ENCODE assay signal across 27 cellular contexts in the genomic region with DNA sequence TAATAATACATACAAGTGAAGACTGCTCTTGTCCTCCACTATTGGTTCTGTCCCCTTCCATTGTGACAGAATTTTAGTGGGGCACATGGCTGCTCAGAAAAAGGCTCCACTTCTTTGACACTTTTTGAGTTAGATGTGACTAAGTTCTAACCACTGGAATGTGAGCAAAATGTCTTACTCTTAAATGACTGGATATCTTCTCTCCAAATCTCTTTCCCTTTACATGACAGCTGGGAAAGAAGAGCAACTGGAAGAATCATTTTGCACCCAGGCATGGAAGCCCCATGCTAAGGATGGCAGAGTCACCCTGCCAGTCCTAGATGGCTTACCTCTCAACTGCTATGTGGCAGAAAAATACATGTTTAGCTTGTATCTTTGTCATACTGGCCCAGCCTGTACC.
"Had no signal": no experiment of that assay in that cellular context is flagged by ENCODE, and none has a peak within 500 bp of the region (broad histone marks: within the 10 kb centered on the region; RNA-seq: fewer than 3 reads in every experiment).

No MANE protein-coding gene starts in this region.

- H3K9me3 ChIP-seq: adrenal gland, body of pancreas, Peyer's patch, SJCRH30, SK-N-SH had no signal

- H3K36me3 Mint-ChIP-seq: activated naive CD8-positive, alpha-beta T cell treated with anti-CD3 and anti-CD28 coated beads, Interleukin-2, amount 10 ng/mL, durations not matched to agents 7 days and 5 days had no signal

- H3K4me3 ChIP-seq: adrenal gland, body of pancreas, Peyer's patch, SJCRH30 had no signal

- H3K27me3 Mint-ChIP-seq: activated naive CD8-positive, alpha-beta T cell treated with anti-CD3 and anti-CD28 coated beads, Interleukin-2, amount 10 ng/mL, durations not matched to agents 7 days and 5 days had no signal

- H3K27ac ChIP-seq: adrenal gland, body of pancreas, Peyer's patch, RWPE1, SJCRH30 had no signal

- ATAC-seq: activated CD8-positive, alpha-beta T cell treated with anti-CD3 and anti-CD28 coated beads, Interleukin-2, amount 10 ng/mL, durations not matched to agents 7 days and 5 days; body of pancreas had no signal

- H3K27me3 ChIP-seq: adrenal gland, body of pancreas, Peyer's patch, SJCRH30 had no signal

- DNase-seq: activated CD4-positive, alpha-beta T cell treated with anti-CD3 and anti-CD28 coated beads for 48 hours; activated CD4-positive, alpha-beta T cell treated with anti-CD3 and anti-CD28 coated beads, Interleukin-2, amount 50 U/mL, for 4 hours; activated CD4-positive, CD25-positive, alpha-beta regulatory T cell treated with anti-CD3 and anti-CD28 coated beads, Interleukin-2, amount 50 U/mL, for 72 hours; activated CD8-positive, alpha-beta memory T cell treated with anti-CD3 and anti-CD28 coated beads, Interleukin-2, amount 50 U/mL, for 48 hours; activated CD8-positive, alpha-beta T cell treated with anti-CD3 and anti-CD28 coated beads, Interleukin-2, amount 10 ng/mL, durations not matched to agents 7 days and 5 days; activated naive CD4-positive, alpha-beta T cell treated with anti-CD3 and anti-CD28 coated beads, Interleukin-2, amount 50 U/mL, for 16 hours; activated naive CD8-positive, alpha-beta T cell treated with anti-CD3 and anti-CD28 coated beads, Interleukin-2, amount 10 ng/mL, durations not matched to agents 7 days and 5 days; activated T-cell treated with anti-CD3 and anti-CD28 coated beads, Interleukin-2, amount 50 U/mL, for 1 hour; adrenal gland; anterior cingulate cortex; body of pancreas; central memory CD4-positive, alpha-beta T cell; Karpas-422; NCI-H1092; NCI-H1417; NCI-H2029; NCI-H2107; NCI-H2171 treated with DMSO at 0.1 percent for 48 hours; NCI-H345; NCI-H510A; NCI-H526 treated with DMSO at 0.1 percent for 48 hours; Peyer's patch; Right ventricle myocardium superior; SK-N-SH; T-helper 1 cell had no signal

- H3K4me3 Mint-ChIP-seq: activated CD8-positive, alpha-beta T cell treated with anti-CD3 and anti-CD28 coated beads, Interleukin-2, amount 10 ng/mL, durations not matched to agents 7 days and 5 days; activated naive CD8-positive, alpha-beta T cell treated with anti-CD3 and anti-CD28 coated beads, Interleukin-2, amount 10 ng/mL, durations not matched to agents 7 days and 5 days had no signal

- H3K4me1 Mint-ChIP-seq: activated naive CD8-positive, alpha-beta T cell treated with anti-CD3 and anti-CD28 coated beads, Interleukin-2, amount 10 ng/mL, durations not matched to agents 7 days and 5 days had no signal

- H3K9me3 Mint-ChIP-seq: activated naive CD8-positive, alpha-beta T cell treated with anti-CD3 and anti-CD28 coated beads, Interleukin-2, amount 10 ng/mL, durations not matched to agents 7 days and 5 days had no signal

- H3K36me3 ChIP-seq: adrenal gland, Peyer's patch had no signal

- H3K27ac Mint-ChIP-seq: activated CD8-positive, alpha-beta T cell treated with anti-CD3 and anti-CD28 coated beads, Interleukin-2, amount 10 ng/mL, durations not matched to agents 7 days and 5 days; activated naive CD8-positive, alpha-beta T cell treated with anti-CD3 and anti-CD28 coated beads, Interleukin-2, amount 10 ng/mL, durations not matched to agents 7 days and 5 days had no signal

- H3K4me1 ChIP-seq: adrenal gland, body of pancreas, Peyer's patch had no signal
